28 cellular contexts compared by ENCODE assay signal in genomic region chr10:52331759-52332364, GRCh38. TPM values are rescaled to one million over a fixed set of nuclear protein-coding genes. Genes with fewer than 3 reads are reported as not detected.
"Had no signal": no experiment of that assay in that cellular context is flagged by ENCODE, and none has a peak within 500 bp of the region (broad histone marks: within the 10 kb centered on the region; RNA-seq: fewer than 3 reads in every experiment).

No MANE protein-coding gene starts in this region.

- H3K27ac ChIP-seq: adrenal gland, ascending aorta, upper lobe of left lung, WERI-Rb-1 had no signal

- H3K27ac Mint-ChIP-seq: activated CD8-positive, alpha-beta T cell treated with anti-CD3 and anti-CD28 coated beads, Interleukin-2, amount 10 ng/mL, durations not matched to agents 7 days and 5 days; activated naive CD8-positive, alpha-beta T cell; activated T-cell treated with anti-CD3 and anti-CD28 coated beads, Interleukin-2, amount 50 U/mL, for 24 hours; activated T-helper 17 cell treated with anti-CD3 and anti-CD28 coated beads, Interleukin-2, amount 50 U/mL, for 72 hours; memory B cell had no signal

- H3K27me3 Mint-ChIP-seq: activated naive CD8-positive, alpha-beta T cell; activated T-cell treated with anti-CD3 and anti-CD28 coated beads, Interleukin-2, amount 50 U/mL, for 24 hours; activated T-helper 17 cell treated with anti-CD3 and anti-CD28 coated beads, Interleukin-2, amount 50 U/mL, for 72 hours; memory B cell had no signal

- H3K36me3 ChIP-seq: adrenal gland, ascending aorta, upper lobe of left lung, WERI-Rb-1 had no signal

- DNase-seq: activated CD4-positive, alpha-beta T cell treated with anti-CD3 and anti-CD28 coated beads, Interleukin-2, amount 50 U/mL, for 1 hour; activated CD4-positive, CD25-positive, alpha-beta regulatory T cell treated with anti-CD3 and anti-CD28 coated beads, Interleukin-2, amount 50 U/mL, for 72 hours; activated CD8-positive, alpha-beta T cell treated with anti-CD3 and anti-CD28 coated beads, Interleukin-2, amount 10 ng/mL, durations not matched to agents 7 days and 5 days; activated naive CD4-positive, alpha-beta T cell; activated T-cell treated with anti-CD3 and anti-CD28 coated beads, Interleukin-2, amount 50 U/mL, for 24 hours; adrenal gland; central memory CD4-positive, alpha-beta T cell; effector memory CD4-positive, alpha-beta T cell; head of caudate nucleus; hypothalamus; left cardiac atrium; occipital lobe; posterior cingulate gyrus; stimulated activated CD4-positive, alpha-beta T cell treated with anti-CD3 and anti-CD28 coated beads, Interleukin-4, amount 100 ng/mL, for 24 hours; stimulated activated naive CD4-positive, alpha-beta T cell treated with Interleukin-2 at 50 U/mL for 16 hours; T-helper 1 cell; WERI-Rb-1 had no signal

- H3K36me3 Mint-ChIP-seq: activated naive CD8-positive, alpha-beta T cell; memory B cell had no signal

- H3K4me1 ChIP-seq: adrenal gland, ascending aorta, upper lobe of left lung had no signal

- H3K4me1 Mint-ChIP-seq: activated T-helper 17 cell treated with anti-CD3 and anti-CD28 coated beads, Interleukin-2, amount 50 U/mL, for 72 hours; memory B cell; nephron had no signal

- H3K4me3 ChIP-seq: adrenal gland, ascending aorta, upper lobe of left lung had no signal

- H3K9me3 Mint-ChIP-seq: activated T-cell treated with anti-CD3 and anti-CD28 coated beads, Interleukin-2, amount 50 U/mL, for 24 hours; memory B cell; nephron had no signal

- FAIRE-seq: colon, frontal cortex, TTC549 had no signal

- ATAC-seq: activated CD8-positive, alpha-beta T cell treated with anti-CD3 and anti-CD28 coated beads, Interleukin-2, amount 10 ng/mL, durations not matched to agents 7 days and 5 days; activated T-helper 17 cell treated with anti-CD3 and anti-CD28 coated beads, Interleukin-2, amount 50 U/mL, for 72 hours; esophagus mucosa; left cardiac atrium had no signal

- H3K4me3 Mint-ChIP-seq: activated CD8-positive, alpha-beta T cell treated with anti-CD3 and anti-CD28 coated beads, Interleukin-2, amount 10 ng/mL, durations not matched to agents 7 days and 5 days; activated naive CD8-positive, alpha-beta T cell; activated T-cell treated with anti-CD3 and anti-CD28 coated beads, Interleukin-2, amount 50 U/mL, for 24 hours; activated T-helper 17 cell treated with anti-CD3 and anti-CD28 coated beads, Interleukin-2, amount 50 U/mL, for 72 hours; memory B cell; nephron had no signal

- H3K27me3 ChIP-seq: adrenal gland, ascending aorta, upper lobe of left lung had no signal

- H3K9me3 ChIP-seq: adrenal gland, ascending aorta, upper lobe of left lung had no signal

RNA-seq across cellular contexts. Expression of gene DKK1, which starts 17.8 kb away (rescaled TPM):
- total RNA-seq: activated CD8-positive, alpha-beta T cell treated with anti-CD3 and anti-CD28 coated beads, Interleukin-2, amount 10 ng/mL, durations not matched to agents 7 days and 5 days; activated T-helper 17 cell treated with anti-CD3 and anti-CD28 coated beads, Interleukin-2, amount 50 U/mL, for 72 hours; left cardiac atrium; mononuclear cell had no signal
